ENCODE assay signal across 9 cellular contexts in genomic region chr1:110390692-110391232, GRCh38. TPM values are rescaled to one million over a fixed set of nuclear protein-coding genes. Genes with fewer than 3 reads are reported as not detected.
A peak's percentile ranks its signal among the peaks of the same experiment; 100 is the strongest.
DNase-seq lines count a peak whose midpoint lies in the region; ATAC-seq, FAIRE-seq and TF ChIP-seq lines count a peak whose summit lies in the region.
"Had no signal": no experiment of that assay in that cellular context is flagged by ENCODE, and none has a peak within 500 bp of the region (broad histone marks: within the 10 kb centered on the region; RNA-seq: fewer than 3 reads in every experiment).

Gene SLC16A4, minus strand, starts transcription at chr1:110391026. Its CDS starts 1,703 bp downstream, at chr1:110389323.

- H3K4me3 Mint-ChIP-seq in activated T-helper 1 cell treated with anti-CD3 and anti-CD28 coated beads, Interleukin-12 subunit alpha, Interleukin-12 subunit beta, Interleukin-2, Interleukin-4 antibody, amounts not matched to agents 30 ng/mL and 10 ng/mL and 1 ng/mL, durations not matched to agents 14 hours and 24 hours and 36 hours: no peak within 1 kb of the TSS
- H3K4me3 Mint-ChIP-seq in natural killer cell: no peak within 1 kb of the TSS

- H3K4me1 Mint-ChIP-seq in activated T-helper 1 cell treated with anti-CD3 and anti-CD28 coated beads, Interleukin-12 subunit alpha, Interleukin-12 subunit beta, Interleukin-2, Interleukin-4 antibody, amounts not matched to agents 30 ng/mL and 10 ng/mL and 1 ng/mL, durations not matched to agents 14 hours and 24 hours and 36 hours (ENCODE audit: low read depth): peaks cover 6% of the 10 kb centered on the region
- no peaks in the 10 kb centered on the region for H3K4me1 Mint-ChIP-seq in natural killer cell

- no peak for TF ChIP-seq CTCF in natural killer cell (IDR thresholded peaks at IDR 0.05)

- peaks cover 0 to 6% of the 10 kb centered on the region in 2 donors for H3K4me1 ChIP-seq in mucosa of rectum (ENCODE audit: control insufficient read depth in 2 of 2, insufficient read depth in 2 of 2, low read length in 2 of 2)

- peak within 1 kb of the TSS; percentile 7 to 37 for H3K4me3 ChIP-seq in mucosa of rectum (ENCODE audit: low read length in 2 of 2)

- H3K9ac ChIP-seq in mucosa of rectum (ENCODE audit: low read depth in 1 of 2, low read length in 2 of 2): no peak within 1 kb of the TSS

- H3K9me3 Mint-ChIP-seq in activated T-helper 1 cell treated with anti-CD3 and anti-CD28 coated beads, Interleukin-12 subunit alpha, Interleukin-12 subunit beta, Interleukin-2, Interleukin-4 antibody, amounts not matched to agents 30 ng/mL and 10 ng/mL and 1 ng/mL, durations not matched to agents 14 hours and 24 hours and 36 hours: no peaks in the 10 kb centered on the region
- H3K9me3 Mint-ChIP-seq in natural killer cell: no peaks in the 10 kb centered on the region

- intact Hi-C loops in activated T-helper 1 cell treated with anti-CD3 and anti-CD28 coated beads, Interleukin-12 subunit alpha, Interleukin-12 subunit beta, Interleukin-2, Interleukin-4 antibody, amounts not matched to agents 30 ng/mL and 10 ng/mL and 1 ng/mL, durations not matched to agents 14 hours and 24 hours and 36 hours (cut with micrococcal nuclease): no loop called here
- intact Hi-C loops in natural killer cell (cut with micrococcal nuclease): no loop called here

- peaks cover 0 to 2% of the 10 kb centered on the region in 2 donors for H3K36me3 ChIP-seq in mucosa of rectum (ENCODE audit: control insufficient read depth in 2 of 2, insufficient read depth in 2 of 2, low read length in 2 of 2)

- H3K36me3 Mint-ChIP-seq in activated T-helper 1 cell treated with anti-CD3 and anti-CD28 coated beads, Interleukin-12 subunit alpha, Interleukin-12 subunit beta, Interleukin-2, Interleukin-4 antibody, amounts not matched to agents 30 ng/mL and 10 ng/mL and 1 ng/mL, durations not matched to agents 14 hours and 24 hours and 36 hours (ENCODE audit: low read depth): peaks cover 21% of the 10 kb centered on the region
- no peaks in the 10 kb centered on the region for H3K36me3 Mint-ChIP-seq in natural killer cell

- H3K27ac ChIP-seq in mucosa of rectum (ENCODE audit: low read depth in 2 of 2, low read length in 2 of 2): peak within 1 kb of the TSS in 1 of 2 donors; percentile 39

- peak; percentile 98 for FAIRE-seq in A204.1 (lab: Jason Lieb, UNC)

- peak; percentile 32 for DNase-seq in NCI-H2227 treated with DMSO at 0.1 percent for 48 hours (lab: John Stamatoyannopoulos, UW)
- peak; percentile 63 for DNase-seq in epidermal melanocyte (ENCODE audit: insufficient read length, low spot score)
- no peak for DNase-seq in activated T-helper 1 cell treated with anti-CD3 and anti-CD28 coated beads, Interleukin-12 subunit alpha, Interleukin-12 subunit beta, Interleukin-2, Interleukin-4 antibody, amounts not matched to agents 30 ng/mL and 10 ng/mL and 1 ng/mL, durations not matched to agents 14 hours and 24 hours and 36 hours (ENCODE audit: low spot score)
- no peak for DNase-seq in natural killer cell
- DNase-seq in activated T-cell treated with anti-CD3 and anti-CD28 coated beads, Interleukin-2, amount 50 U/mL, for 48 hours: no peak
- DNase-seq: effector CD4-positive, alpha-beta T cell had no signal

- ATAC-seq in HG03342 (IDR thresholded peaks at IDR 0.05; ENCODE audit: unreplicated experiment): no peak
- ATAC-seq in natural killer cell: no peak

- H3K27ac Mint-ChIP-seq in activated T-helper 1 cell treated with anti-CD3 and anti-CD28 coated beads, Interleukin-12 subunit alpha, Interleukin-12 subunit beta, Interleukin-2, Interleukin-4 antibody, amounts not matched to agents 30 ng/mL and 10 ng/mL and 1 ng/mL, durations not matched to agents 14 hours and 24 hours and 36 hours: no peak within 1 kb of the TSS
- no peak within 1 kb of the TSS for H3K27ac Mint-ChIP-seq in natural killer cell

- no peaks in the 10 kb centered on the region for H3K27me3 Mint-ChIP-seq in activated T-helper 1 cell treated with anti-CD3 and anti-CD28 coated beads, Interleukin-12 subunit alpha, Interleukin-12 subunit beta, Interleukin-2, Interleukin-4 antibody, amounts not matched to agents 30 ng/mL and 10 ng/mL and 1 ng/mL, durations not matched to agents 14 hours and 24 hours and 36 hours (ENCODE audit: insufficient read depth)
- H3K27me3 Mint-ChIP-seq in natural killer cell (ENCODE audit: low read depth in 2 of 2): no peaks in the 10 kb centered on the region

- H3K9me3 ChIP-seq in mucosa of rectum (ENCODE audit: control insufficient read depth in 2 of 2, low read length in 2 of 2): no peaks in the 10 kb centered on the region

- H3K27me3 ChIP-seq in mucosa of rectum (ENCODE audit: control insufficient read depth in 2 of 2, insufficient read depth in 2 of 2, low read length in 2 of 2): no peaks in the 10 kb centered on the region

RNA-seq across cellular contexts. Expression of gene SLC16A4, which starts in this region (rescaled TPM):
- total RNA-seq in activated T-helper 1 cell treated with anti-CD3 and anti-CD28 coated beads, Interleukin-12 subunit alpha, Interleukin-12 subunit beta, Interleukin-2, Interleukin-4 antibody, amounts not matched to agents 30 ng/mL and 10 ng/mL and 1 ng/mL, durations not matched to agents 14 hours and 24 hours and 36 hours: 0.16 and 0.39 TPM in 2 replicates
- under 1 TPM; 0.30 to 0.40 (median 0.34) TPM for total RNA-seq in natural killer cell

Comparison
In these comparisons a context has a peak if more than half of its experiments do, and no peak if none do; other contexts are left out.
1. DNase-seq: peak in NCI-H2227 treated with DMSO at 0.1 percent for 48 hours (single experiment) and epidermal melanocyte (single experiment); none in activated T-helper 1 cell treated with anti-CD3 and anti-CD28 coated beads, Interleukin-12 subunit alpha, Interleukin-12 subunit beta, Interleukin-2, Interleukin-4 antibody, amounts not matched to agents 30 ng/mL and 10 ng/mL and 1 ng/mL, durations not matched to agents 14 hours and 24 hours and 36 hours (single experiment), natural killer cell (single experiment) and activated T-cell treated with anti-CD3 and anti-CD28 coated beads, Interleukin-2, amount 50 U/mL, for 48 hours (0 of 2).